In genomic region chr1:27161594-27161993, GRCh38 we compare ENCODE assay signal across 12 cellular contexts. TPM values are rescaled to one million over a fixed set of nuclear protein-coding genes. Genes with fewer than 3 reads are reported as not detected.
DNase-seq lines count a peak whose midpoint lies in the region; ATAC-seq, FAIRE-seq and TF ChIP-seq lines count a peak whose summit lies in the region.
"Had no signal": no experiment of that assay in that cellular context is flagged by ENCODE, and none has a peak within 500 bp of the region (broad histone marks: within the 10 kb centered on the region; RNA-seq: fewer than 3 reads in every experiment).

No MANE protein-coding gene starts in this region.

- POLR2A ChIA-PET in HepG2 (lab: Yijun Ruan, JAX): no interaction called here

- TF ChIP-seq EP300 in HepG2 (IDR thresholded peaks at IDR 0.05; ENCODE audit: low read depth in 2 of 2, low read length in 2 of 2): no peak
- TF ChIP-seq EP300 in HepG2 (CRISPR knock-in tag; IDR thresholded peaks at IDR 0.05; ENCODE audit: borderline replicate concordance): no peak

- DNase-seq in DMS153 treated with DMSO at 0.1 percent for 48 hours (lab: John Stamatoyannopoulos, UW; ENCODE audit: unreplicated experiment) (peak; percentile 69), RWPE2 (ENCODE audit: low spot score) (no peak), HepG2 (ENCODE audit: low spot score) (no peak), T-helper 9 cell (no peak), ascending aorta (ENCODE audit: low spot score in 2 of 2) (no peak), ureter (ENCODE audit: low spot score) (no peak)
- DNase-seq: stimulated activated CD4-positive, alpha-beta T cell treated with anti-CD3 and anti-CD28 coated beads, Interleukin-12 subunit alpha, Interleukin-12 subunit beta, amount 100 ng/mL, for 4 hours had no signal

- TF ChIP-seq POLR2A in HepG2 (IDR thresholded peaks at IDR 0.05; ENCODE audit: insufficient read depth in 1 of 2, low read depth in 2 of 2, low read length in 2 of 2): no peak

- in situ Hi-C loops in HepG2 (cut with HindIII; ENCODE audit: extremely low pct_ligation_motif_present, low pct_unique_long_range_greater_than_20kb): no loop called here

- H3K4me1 ChIP-seq in RWPE2 (ENCODE audit: insufficient read depth, poor library complexity, severe bottlenecking): no peaks in the 10 kb centered on the region
- peaks cover 14% of the 10 kb centered on the region; the same call in 1 of the 2 replicates for H3K4me1 ChIP-seq in HepG2 (ENCODE audit: insufficient read depth, low read length)
- H3K4me1 ChIP-seq in ascending aorta: no peaks in the 10 kb centered on the region

- no peaks in the 10 kb centered on the region for H3K9me3 ChIP-seq in RWPE2 (ENCODE audit: severe bottlenecking)
- no peaks in the 10 kb centered on the region for H3K9me3 ChIP-seq in HepG2 (ENCODE audit: low read length)
- no peaks in the 10 kb centered on the region for H3K9me3 ChIP-seq in ascending aorta
- H3K9me3 ChIP-seq: thoracic aorta had no signal

- H2AFZ ChIP-seq in HepG2 (ENCODE audit: low read length): no peak overlapping the region

- TF ChIP-seq RAD21 in HepG2 (CRISPR knock-in tag; IDR thresholded peaks at IDR 0.05): no peak

- H3K4me2 ChIP-seq in HepG2 (ENCODE audit: low read depth, low read length): no peak overlapping the region

- H3K79me2 ChIP-seq in HepG2 (ENCODE audit: insufficient read depth, low read length): no peaks in the 10 kb centered on the region

- H3K27ac ChIP-seq in RWPE2 (ENCODE audit: poor library complexity, severe bottlenecking): no peak overlapping the region
- H3K27ac ChIP-seq in HepG2 (ENCODE audit: extremely low read length, insufficient read depth, low read length): no peak overlapping the region
- H3K27ac ChIP-seq in ascending aorta: no peak overlapping the region
- H3K27ac ChIP-seq: thoracic aorta had no signal

- TF ChIP-seq CTCF in RWPE2 (IDR thresholded peaks at IDR 0.05; ENCODE audit: poor library complexity, severe bottlenecking) (no peak), HepG2 (CRISPR knock-in tag; IDR thresholded peaks at IDR 0.05) (no peak), ascending aorta (IDR thresholded peaks at IDR 0.05) (no peak)

- no peak overlapping the region for H3K9ac ChIP-seq in HepG2 (ENCODE audit: insufficient read depth, low read depth, low read length)

- no peaks in the 10 kb centered on the region for H4K20me1 ChIP-seq in HepG2 (ENCODE audit: insufficient read depth, low read length)

- no peak for FAIRE-seq in HepG2 (lab: Jason Lieb, UNC)
- FAIRE-seq: H54 had no signal

- H3K4me3 ChIP-seq in RWPE2 (ENCODE audit: severe bottlenecking) (no peak overlapping the region), HepG2 (replicated peaks in 1 of 3; ENCODE audit: insufficient read depth in 1 of 3, low read depth in 2 of 3, low read length in 3 of 3) (no peak overlapping the region), ascending aorta (no peak overlapping the region)
- H3K4me3 ChIP-seq: lung, thoracic aorta had no signal

- no peaks in the 10 kb centered on the region for H3K27me3 ChIP-seq in RWPE2 (ENCODE audit: insufficient read depth, poor library complexity, severe bottlenecking)
- H3K27me3 ChIP-seq in HepG2 (ENCODE audit: control insufficient read depth in 1 of 2, insufficient read depth in 2 of 2, low read length in 2 of 2): no peaks in the 10 kb centered on the region
- no peaks in the 10 kb centered on the region for H3K27me3 ChIP-seq in ascending aorta

- intact Hi-C loops in HepG2 (cut with micrococcal nuclease; ENCODE audit: unreplicated experiment): no loop called here
- intact Hi-C loops in ascending aorta (cut with DNase I): no loop called here

- ATAC-seq in GM21576 (IDR thresholded peaks at IDR 0.05; ENCODE audit: unreplicated experiment): peak; percentile 68
- ATAC-seq in RWPE2 (ENCODE audit: low read depth): peak; percentile 47; the same call in 2 of the 3 replicates
- no peak for ATAC-seq in HepG2
- no peak for ATAC-seq in HG02938 (IDR thresholded peaks at IDR 0.05; ENCODE audit: unreplicated experiment)

- CTCF ChIA-PET in HepG2 (lab: Yijun Ruan, JAX; ENCODE audit: low intra/inter-chr PET ratio, low total read pairs): no interaction called here

- H3K36me3 ChIP-seq in RWPE2 (ENCODE audit: low read depth) (no peaks in the 10 kb centered on the region), HepG2 (replicated peaks in 1 of 2; ENCODE audit: control insufficient read depth in 1 of 2, insufficient read depth in 2 of 2, low read length in 2 of 2) (no peaks in the 10 kb centered on the region), ascending aorta (no peaks in the 10 kb centered on the region)
- H3K36me3 ChIP-seq: thoracic aorta had no signal

- WGBS in HepG2 (ENCODE audit: low lambda C conversion rate): 20% methylated on average over 5 of the region's 5 CpGs

- no TSS peak for BruUV-seq in HepG2 (replicated peaks; lab: Mats Ljungman, UMichigan)

TF ChIP-seq in HepG2, 621 proteins besides CTCF, POLR2A, EP300 and RAD21:
- TF ChIP-seq ZNF337 (CRISPR knock-in tag; IDR thresholded peaks at IDR 0.05; ENCODE audit: borderline replicate concordance, low read depth) (no peak), ZNF317 (CRISPR knock-in tag; IDR thresholded peaks at IDR 0.05) (0 out of 2 replicates have a peak, but pooled peaks have one; percentile 28)

RNA-seq across cellular contexts. Expression of gene SLC9A1, which starts 6.7 kb away (rescaled TPM):
- total RNA-seq in HepG2 (2016; rRNA removed; fragmentation: Illumina TruSeq; extraction: Trizol): 2.7 and 2.9 TPM in 2 replicates
- 1.8 and 2.1 TPM in 2 replicates for total RNA-seq in HepG2 (2016; cell fraction: cytosol; rRNA removed; fragmentation: Illumina TruSeq; extraction: Trizol; ENCODE audit: low read depth)
- 1.6 and 2.5 TPM in 2 replicates for total RNA-seq in HepG2 (2016; cell fraction: insoluble cytoplasmic fraction; rRNA removed; fragmentation: Illumina TruSeq; extraction: Trizol)
- total RNA-seq in HepG2 (2016; cell fraction: membrane; rRNA removed; fragmentation: Illumina TruSeq; extraction: Trizol): 3.1 and 3.8 TPM in 2 replicates
- 3.9 and 5.2 TPM in 2 replicates for total RNA-seq in HepG2 (2016; cell fraction: nucleus; rRNA removed; fragmentation: Illumina TruSeq; extraction: Trizol)
- 1.4 and 1.7 TPM in 2 replicates for polyA plus RNA-seq in HepG2 (2011; rRNA removed)
- 1.0 and 2.7 TPM in 2 replicates for polyA plus RNA-seq in HepG2 (2011; cell fraction: cytosol; rRNA removed)
- polyA plus RNA-seq in HepG2 (2011; cell fraction: nucleus; rRNA removed): 5.0 and 5.3 TPM in 2 replicates
- 4.8 and 6.7 TPM in 2 replicates for polyA plus RNA-seq in HepG2 (2012)
- polyA plus RNA-seq in HepG2 (2016; cell fraction: cytosol; fragmentation: Illumina TruSeq; extraction: Trizol; ENCODE audit: low read depth): 0.97 and 1.3 TPM in 2 replicates
- 2.6 and 5.0 TPM in 2 replicates for polyA plus RNA-seq in HepG2 (2016; cell fraction: insoluble cytoplasmic fraction; fragmentation: Illumina TruSeq; extraction: Trizol; ENCODE audit: low read depth)
- polyA plus RNA-seq in HepG2 (2016; cell fraction: membrane; fragmentation: Illumina TruSeq; extraction: Trizol; ENCODE audit: low read depth): 2.2 and 2.7 TPM in 2 replicates
- 11.1 and 12.2 TPM in 2 replicates for polyA plus RNA-seq in HepG2 (2016; cell fraction: nucleus; fragmentation: Illumina TruSeq; extraction: Trizol; ENCODE audit: insufficient read depth, low read depth)
- polyA minus RNA-seq in HepG2 (2011; rRNA and poly(A)+ RNA removed; ENCODE audit: low replicate concordance): 5.1 and 11.1 TPM in 2 replicates
- 1.7 and 4.4 TPM in 2 replicates for polyA minus RNA-seq in HepG2 (2011; cell fraction: cytosol; rRNA and poly(A)+ RNA removed)
- polyA minus RNA-seq in HepG2 (2011; cell fraction: nucleus; rRNA and poly(A)+ RNA removed): 3.1 and 3.2 TPM in 2 replicates
- 22.0 TPM for total RNA-seq in ascending aorta
- total RNA-seq in ureter: 79.4 TPM

Comparison
In these comparisons a context has a peak if more than half of its experiments do, and no peak if none do; other contexts are left out.
1. ATAC-seq: peak in GM21576 (single experiment) and RWPE2 (single experiment); none in HepG2 (single experiment) and HG02938 (single experiment).